In genomic region chr3:44402548-44402947, GRCh38 we compare ENCODE assay signal across 30 cellular contexts.
"Had no signal": no experiment of that assay in that cellular context is flagged by ENCODE, and none has a peak within 500 bp of the region (broad histone marks: within the 10 kb centered on the region; RNA-seq: fewer than 3 reads in every experiment).

No MANE protein-coding gene starts in this region.

- DNase-seq: activated CD4-positive, alpha-beta T cell treated with anti-CD3 and anti-CD28 coated beads for 1 hour; activated CD4-positive, alpha-beta T cell treated with anti-CD3 and anti-CD28 coated beads for 48 hours; activated CD4-positive, CD25-positive, alpha-beta regulatory T cell; activated CD8-positive, alpha-beta T cell treated with anti-CD3 and anti-CD28 coated beads for 36 hours; activated effector memory CD4-positive, alpha-beta T cell treated with anti-CD3 and anti-CD28 coated beads, Interleukin-2, amount 50 U/mL, for 16 hours; activated naive CD4-positive, alpha-beta T cell; activated naive CD4-positive, alpha-beta T cell treated with anti-CD3 and anti-CD28 coated beads, Interleukin-2, amount 50 U/mL, for 16 hours; activated naive CD8-positive, alpha-beta T cell treated with anti-CD3 and anti-CD28 coated beads for 36 hours; activated T-cell treated with anti-CD3 and anti-CD28 coated beads, Interleukin-2, amount 50 U/mL, for 1 hour; activated T-cell treated with anti-CD3 and anti-CD28 coated beads, Interleukin-2, amount 50 U/mL, for 72 hours; amniotic stem cell; aorta; brain microvascular endothelial cell; IMR-90; NCI-H1048; NCI-H1105 treated with DMSO at 0.1 percent for 48 hours; NCI-H1436; NCI-H1694; NCI-H1930; NCI-H2081 treated with DMSO at 0.1 percent for 48 hours; NCI-H345; NCI-H524 treated with DMSO at 0.1 percent for 48 hours; SIG-M5; SW 1271; T-helper 1 cell; T1000; WERI-Rb-1 had no signal

- H3K27me3 ChIP-seq: brain microvascular endothelial cell had no signal

- ATAC-seq: activated CD8-positive, alpha-beta T cell treated with anti-CD3 and anti-CD28 coated beads for 36 hours; activated T-cell treated with anti-CD3 and anti-CD28 coated beads, Interleukin-2, amount 50 U/mL, for 72 hours; activated T-helper 17 cell treated with anti-CD3 and anti-CD28 coated beads, Interleukin-2, amount 50 U/mL, for 72 hours; K562; Panc1 had no signal

- H3K27ac ChIP-seq: brain microvascular endothelial cell, WERI-Rb-1 had no signal

- H3K4me3 ChIP-seq: K562 had no signal

- H3K36me3 ChIP-seq: brain microvascular endothelial cell, WERI-Rb-1 had no signal
